In genomic region chr19:46616631-46617322, GRCh38 we compare ENCODE assay signal across 7 cellular contexts. TPM values are rescaled to one million over a fixed set of nuclear protein-coding genes. Genes with fewer than 3 reads are reported as not detected.
A peak's percentile ranks its signal among the peaks of the same experiment; 100 is the strongest.
DNase-seq lines count a peak whose midpoint lies in the region; ATAC-seq and TF ChIP-seq lines count a peak whose summit lies in the region.
"Had no signal": no experiment of that assay in that cellular context is flagged by ENCODE, and none has a peak within 500 bp of the region (broad histone marks: within the 10 kb centered on the region; RNA-seq: fewer than 3 reads in every experiment).

No MANE protein-coding gene starts in this region.

- H3K27ac ChIP-seq in CD4-positive, alpha-beta T cell (ENCODE audit: low read depth, low read length): peak overlapping the region; percentile 61
- H3K27ac ChIP-seq in Karpas-422 (ENCODE audit: low read length): no peak overlapping the region

- H3K4me2 ChIP-seq in Karpas-422 (ENCODE audit: low read depth, low read length, poor library complexity, severe bottlenecking): no peak overlapping the region

- WGBS in lower leg skin, 2 donors: 23 to 24% methylated on average over 17 of the region's 17 CpGs

- H3K27me3 ChIP-seq in CD4-positive, alpha-beta T cell (ENCODE audit: control insufficient read depth, insufficient read depth, low read length): no peaks in the 10 kb centered on the region
- no peaks in the 10 kb centered on the region for H3K27me3 ChIP-seq in Karpas-422 (ENCODE audit: low read length)

- no peak for TF ChIP-seq POLR2A in lower leg skin (IDR thresholded peaks at IDR 0.05)

- H3K4me3 ChIP-seq in Karpas-422 (ENCODE audit: low read length) (no peak overlapping the region), lower leg skin (ENCODE audit: low read depth, poor library complexity, severe bottlenecking) (no peak overlapping the region)

- peaks cover 4% of the 10 kb centered on the region for H3K36me3 Mint-ChIP-seq in CD4-positive, alpha-beta T cell (ENCODE audit: low read depth)
- peaks cover 2% of the 10 kb centered on the region for H3K36me3 Mint-ChIP-seq in activated CD4-positive, alpha-beta T cell treated with anti-CD3 and anti-CD28 coated beads, Interleukin-2, amount 10 ng/mL, durations not matched to agents 7 days and 5 days (ENCODE audit: low read depth)

- H3K27me3 Mint-ChIP-seq in CD4-positive, alpha-beta T cell: no peaks in the 10 kb centered on the region
- no peaks in the 10 kb centered on the region for H3K27me3 Mint-ChIP-seq in activated CD4-positive, alpha-beta T cell treated with anti-CD3 and anti-CD28 coated beads, Interleukin-2, amount 10 ng/mL, durations not matched to agents 7 days and 5 days

- no peak for ATAC-seq in CD4-positive, alpha-beta T cell (ENCODE audit: poor library complexity)
- no peak for ATAC-seq in GM19467 (IDR thresholded peaks at IDR 0.05; ENCODE audit: unreplicated experiment)

- peak in 1 of 10 experiments; percentile 29 for DNase-seq in CD4-positive, alpha-beta T cell
- DNase-seq in Karpas-422 (peak; percentile 48), iris pigment epithelial cell (ENCODE audit: low read depth) (peak; percentile 72), lower leg skin (ENCODE audit: low spot score in 2 of 2) (no peak)
- peak; percentile 39 for DNase-seq in activated CD4-positive, alpha-beta T cell treated with anti-CD3 and anti-CD28 coated beads, Interleukin-2, amount 10 ng/mL, durations not matched to agents 7 days and 5 days

- CTCF ChIA-PET in CD4-positive, alpha-beta T cell (lab: Charles Lee): interaction anchor here (0.6 to 1.5 kb wide), 3 partner anchors 42 to 45 kb away, joined by 3 to 13 read pairs (median 5); partner anchors contain the start of gene DACT3
- CTCF ChIA-PET in activated CD4-positive, alpha-beta T cell treated with anti-CD3 and anti-CD28 coated beads, Interleukin-2, amount 10 ng/mL, durations not matched to agents 7 days and 5 days (lab: Charles Lee): interaction anchor here (0.6 to 2.7 kb wide), 15 partner anchors 8 to 1775 kb away, joined by 3 to 20 read pairs (median 5); partner anchors contain the start of gene DACT3

- no peaks in the 10 kb centered on the region for H3K9me3 Mint-ChIP-seq in CD4-positive, alpha-beta T cell
- H3K9me3 Mint-ChIP-seq in activated CD4-positive, alpha-beta T cell treated with anti-CD3 and anti-CD28 coated beads, Interleukin-2, amount 10 ng/mL, durations not matched to agents 7 days and 5 days: no peaks in the 10 kb centered on the region

- H3K4me1 ChIP-seq in Karpas-422 (ENCODE audit: low read length): peaks cover 12% of the 10 kb centered on the region

- no peaks in the 10 kb centered on the region for H3K9me2 ChIP-seq in Karpas-422 (replicated peaks; ENCODE audit: insufficient read depth, low read length)

- no peaks in the 10 kb centered on the region for H3K79me2 ChIP-seq in Karpas-422 (ENCODE audit: low read length)

- no peaks in the 10 kb centered on the region for H3K9me3 ChIP-seq in CD4-positive, alpha-beta T cell (ENCODE audit: control insufficient read depth, low read length)
- H3K9me3 ChIP-seq in Karpas-422 (ENCODE audit: low read length): no peaks in the 10 kb centered on the region

- peak overlapping the region; percentile 76 for H3K4me3 Mint-ChIP-seq in CD4-positive, alpha-beta T cell
- peak overlapping the region; percentile 55 for H3K4me3 Mint-ChIP-seq in activated CD4-positive, alpha-beta T cell treated with anti-CD3 and anti-CD28 coated beads, Interleukin-2, amount 10 ng/mL, durations not matched to agents 7 days and 5 days

- H4K20me1 ChIP-seq in Karpas-422 (ENCODE audit: insufficient read depth, low read depth, low read length): no peaks in the 10 kb centered on the region

- H3K9ac ChIP-seq in Karpas-422 (ENCODE audit: low read length): 0 out of 2 replicates have a peak overlapping the region, but pooled peaks have one; percentile 9

- H3K4me1 Mint-ChIP-seq in CD4-positive, alpha-beta T cell (ENCODE audit: low read depth): peaks cover 67% of the 10 kb centered on the region
- peaks cover 81% of the 10 kb centered on the region for H3K4me1 Mint-ChIP-seq in activated CD4-positive, alpha-beta T cell treated with anti-CD3 and anti-CD28 coated beads, Interleukin-2, amount 10 ng/mL, durations not matched to agents 7 days and 5 days

- peak; percentile 6 for TF ChIP-seq CTCF in CD4-positive, alpha-beta T cell (IDR thresholded peaks at IDR 0.05)
- no peak for TF ChIP-seq CTCF in lower leg skin (IDR thresholded peaks at IDR 0.05)

- peak overlapping the region; percentile 93 for H3K27ac Mint-ChIP-seq in CD4-positive, alpha-beta T cell
- H3K27ac Mint-ChIP-seq in activated CD4-positive, alpha-beta T cell treated with anti-CD3 and anti-CD28 coated beads, Interleukin-2, amount 10 ng/mL, durations not matched to agents 7 days and 5 days: peak overlapping the region; percentile 92

- H2AFZ ChIP-seq in Karpas-422 (ENCODE audit: low read length): no peak overlapping the region

- no peaks in the 10 kb centered on the region for H3K36me3 ChIP-seq in Karpas-422 (ENCODE audit: insufficient read depth, low read length)

- intact Hi-C loops in CD4-positive, alpha-beta T cell (cut with DNase I, micrococcal nuclease): loop anchor here in 1 of 2 experiments (1.0 to 10.0 kb wide), 2 partner anchors 43 to 1748 kb away; partner anchors contain the start of genes SYNGR4 and TMEM143
- intact Hi-C loops in lower leg skin (cut with DNase I; ENCODE audit: low total_unique reads): loop anchor here (10.0 kb wide), 1 partner anchor 48 kb away; the partner anchor contains the start of gene DACT3

- POLR2A ChIA-PET in CD4-positive, alpha-beta T cell (lab: Charles Lee): interaction anchor here (0.7 to 4.3 kb wide), 5 partner anchors 12 to 45 kb away, joined by 3 to 32 read pairs (median 4); partner anchors contain the start of genes CALM3 and DACT3
- POLR2A ChIA-PET in activated CD4-positive, alpha-beta T cell treated with anti-CD3 and anti-CD28 coated beads, Interleukin-2, amount 10 ng/mL, durations not matched to agents 7 days and 5 days (lab: Charles Lee): interaction anchor here (0.7 to 1.1 kb wide), 3 partner anchors 21 to 845 kb away, joined by 3 to 4 read pairs (median 3); partner anchors contain the start of gene DACT3

RNA-seq across cellular contexts. Expression of gene PTGIR, which starts 8.1 kb away (rescaled TPM):
- total RNA-seq in CD4-positive, alpha-beta T cell: under 1 TPM; 0.87 to 0.96 TPM
- not detected in 2 replicates for total RNA-seq in Karpas-422 (2014; rRNA removed; shearing (Covaris generic); ENCODE audit: low replicate concordance)
- total RNA-seq in activated CD4-positive, alpha-beta T cell treated with anti-CD3 and anti-CD28 coated beads, Interleukin-2, amount 10 ng/mL, durations not matched to agents 7 days and 5 days: 10 to 100 TPM; 14.0 to 14.7 TPM
- 1 to 10 TPM in 2 of 4 donors, under 1 TPM in 2; 0.51 to 3.6 (median 2.1) TPM for total RNA-seq in lower leg skin
- total RNA-seq: NCI-H460 had no signal

RNA-seq across cellular contexts. Expression of gene CALM3, which starts 15.6 kb away (rescaled TPM):
- total RNA-seq in CD4-positive, alpha-beta T cell: 100 to 1,000 TPM; 169 to 173 TPM
- 103 and 122 TPM in 2 replicates for total RNA-seq in Karpas-422 (2014; rRNA removed; shearing (Covaris generic); ENCODE audit: low replicate concordance)
- 100 to 1,000 TPM; 700 to 784 TPM for total RNA-seq in activated CD4-positive, alpha-beta T cell treated with anti-CD3 and anti-CD28 coated beads, Interleukin-2, amount 10 ng/mL, durations not matched to agents 7 days and 5 days
- 10 to 100 TPM; 54.6 to 72.8 (median 63.1) TPM for total RNA-seq in lower leg skin

RNA-seq across cellular contexts. Expression of gene GNG8, which starts 19.2 kb away (rescaled TPM):
- not detected for total RNA-seq in CD4-positive, alpha-beta T cell
- not detected in 2 replicates for total RNA-seq in Karpas-422 (2014; rRNA removed; shearing (Covaris generic); ENCODE audit: low replicate concordance)
- not detected for total RNA-seq in activated CD4-positive, alpha-beta T cell treated with anti-CD3 and anti-CD28 coated beads, Interleukin-2, amount 10 ng/mL, durations not matched to agents 7 days and 5 days
- total RNA-seq in lower leg skin: not detected
- total RNA-seq: NCI-H460 had no signal

RNA-seq across cellular contexts. Expression of gene DACT3, which starts 44.2 kb away (rescaled TPM):
- under 1 TPM; 0.11 TPM for total RNA-seq in CD4-positive, alpha-beta T cell
- 0.14 and 0.19 TPM in 2 replicates for total RNA-seq in Karpas-422 (2014; rRNA removed; shearing (Covaris generic); ENCODE audit: low replicate concordance)
- total RNA-seq in activated CD4-positive, alpha-beta T cell treated with anti-CD3 and anti-CD28 coated beads, Interleukin-2, amount 10 ng/mL, durations not matched to agents 7 days and 5 days: under 1 TPM; 0.31 to 0.42 TPM
- 1 to 10 TPM; 1.3 to 4.1 (median 2.6) TPM for total RNA-seq in lower leg skin
- total RNA-seq: NCI-H460 had no signal

Comparison
In these comparisons a context has a peak if more than half of its experiments do, and no peak if none do; other contexts are left out.
1. DNase-seq: peak in Karpas-422 (single experiment), activated CD4-positive, alpha-beta T cell treated with anti-CD3 and anti-CD28 coated beads, Interleukin-2, amount 10 ng/mL, durations not matched to agents 7 days and 5 days (single experiment) and iris pigment epithelial cell (single experiment); none in lower leg skin (0 of 2).